1 cellular context compared by ENCODE assay signal in genomic region chr1:99751877-99752504, GRCh38.
TF ChIP-seq lines count a peak whose summit lies in the region.

No MANE protein-coding gene starts in this region.

TF ChIP-seq in GM12878, 131 proteins besides CTCF, POLR2A, EP300 and RAD21 (continued from another document):
- TF ChIP-seq, protein P1, sequence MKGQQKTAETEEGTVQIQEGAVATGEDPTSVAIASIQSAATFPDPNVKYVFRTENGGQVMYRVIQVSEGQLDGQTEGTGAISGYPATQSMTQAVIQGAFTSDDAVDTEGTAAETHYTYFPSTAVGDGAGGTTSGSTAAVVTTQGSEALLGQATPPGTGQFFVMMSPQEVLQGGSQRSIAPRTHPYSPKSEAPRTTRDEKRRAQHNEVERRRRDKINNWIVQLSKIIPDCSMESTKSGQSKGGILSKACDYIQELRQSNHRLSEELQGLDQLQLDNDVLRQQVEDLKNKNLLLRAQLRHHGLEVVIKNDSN (IDR thresholded peaks at IDR 0.05; ENCODE audit: borderline replicate concordance, extremely low read length, insufficient read depth, low read depth, low read length), result no peak
- peak; percentile 63 for TF ChIP-seq RUNX3 (IDR thresholded peaks at IDR 0.05; ENCODE audit: low read length)
- TF ChIP-seq HCFC1 (IDR thresholded peaks at IDR 0.05; ENCODE audit: low read length), result no peak
- no peak for TF ChIP-seq CHD2 (IDR thresholded peaks at IDR 0.05; ENCODE audit: borderline replicate concordance, low read depth, low read length)
- peak; percentile 86 for TF ChIP-seq JUNB (IDR thresholded peaks at IDR 0.05)
- no peak for TF ChIP-seq RFX5 (IDR thresholded peaks at IDR 0.05; ENCODE audit: low read depth, low read length)
- peak; percentile 50; the same call in 1 of the 2 replicates for TF ChIP-seq EED (IDR thresholded peaks at IDR 0.05; ENCODE audit: low read depth)
- no peak for TF ChIP-seq HSF1 (IDR thresholded peaks at IDR 0.05; ENCODE audit: low read depth, low read length)
- TF ChIP-seq YY1 (IDR thresholded peaks at IDR 0.05; ENCODE audit: low read depth, low read length), result peak; percentile 70; the same call in 1 of the 2 replicates
- TF ChIP-seq RELB (IDR thresholded peaks at IDR 0.05; ENCODE audit: low read depth), result peak; percentile 44; the same call in 1 of the 2 replicates
- TF ChIP-seq RBBP5 (conservative IDR thresholded peaks at IDR 0.05), result no peak
- peak; percentile 74 for TF ChIP-seq NFIC (IDR thresholded peaks at IDR 0.05; ENCODE audit: low read depth, low read length)
- peak; percentile 46 for TF ChIP-seq IKZF1 (conservative IDR thresholded peaks at IDR 0.05)
- TF ChIP-seq MTA2 (IDR thresholded peaks at IDR 0.05; ENCODE audit: low read depth), result peak; percentile 50
- no peak for TF ChIP-seq KLF5 (IDR thresholded peaks at IDR 0.05; ENCODE audit: partially characterized antibody)
- peak; percentile 73 for TF ChIP-seq ZNF687 (IDR thresholded peaks at IDR 0.05)
- TF ChIP-seq ZNF24 (IDR thresholded peaks at IDR 0.05), result peak; percentile 47; the same call in 1 of the 2 replicates
- TF ChIP-seq, protein P2, sequence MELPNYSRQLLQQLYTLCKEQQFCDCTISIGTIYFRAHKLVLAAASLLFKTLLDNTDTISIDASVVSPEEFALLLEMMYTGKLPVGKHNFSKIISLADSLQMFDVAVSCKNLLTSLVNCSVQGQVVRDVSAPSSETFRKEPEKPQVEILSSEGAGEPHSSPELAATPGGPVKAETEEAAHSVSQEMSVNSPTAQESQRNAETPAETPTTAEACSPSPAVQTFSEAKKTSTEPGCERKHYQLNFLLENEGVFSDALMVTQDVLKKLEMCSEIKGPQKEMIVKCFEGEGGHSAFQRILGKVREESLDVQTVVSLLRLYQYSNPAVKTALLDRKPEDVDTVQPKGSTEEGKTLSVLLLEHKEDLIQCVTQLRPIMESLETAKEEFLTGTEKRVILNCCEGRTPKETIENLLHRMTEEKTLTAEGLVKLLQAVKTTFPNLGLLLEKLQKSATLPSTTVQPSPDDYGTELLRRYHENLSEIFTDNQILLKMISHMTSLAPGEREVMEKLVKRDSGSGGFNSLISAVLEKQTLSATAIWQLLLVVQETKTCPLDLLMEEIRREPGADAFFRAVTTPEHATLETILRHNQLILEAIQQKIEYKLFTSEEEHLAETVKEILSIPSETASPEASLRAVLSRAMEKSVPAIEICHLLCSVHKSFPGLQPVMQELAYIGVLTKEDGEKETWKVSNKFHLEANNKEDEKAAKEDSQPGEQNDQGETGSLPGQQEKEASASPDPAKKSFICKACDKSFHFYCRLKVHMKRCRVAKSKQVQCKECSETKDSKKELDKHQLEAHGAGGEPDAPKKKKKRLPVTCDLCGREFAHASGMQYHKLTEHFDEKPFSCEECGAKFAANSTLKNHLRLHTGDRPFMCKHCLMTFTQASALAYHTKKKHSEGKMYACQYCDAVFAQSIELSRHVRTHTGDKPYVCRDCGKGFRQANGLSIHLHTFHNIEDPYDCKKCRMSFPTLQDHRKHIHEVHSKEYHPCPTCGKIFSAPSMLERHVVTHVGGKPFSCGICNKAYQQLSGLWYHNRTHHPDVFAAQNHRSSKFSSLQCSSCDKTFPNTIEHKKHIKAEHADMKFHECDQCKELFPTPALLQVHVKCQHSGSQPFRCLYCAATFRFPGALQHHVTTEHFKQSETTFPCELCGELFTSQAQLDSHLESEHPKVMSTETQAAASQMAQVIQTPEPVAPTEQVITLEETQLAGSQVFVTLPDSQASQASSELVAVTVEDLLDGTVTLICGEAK (IDR thresholded peaks at IDR 0.05; ENCODE audit: borderline replicate concordance), result peak; percentile 24; the same call in 1 of the 2 replicates
- no peak for TF ChIP-seq MTA3 (IDR thresholded peaks at IDR 0.05; ENCODE audit: borderline replicate concordance, low read length)
- TF ChIP-seq FOXM1 (IDR thresholded peaks at IDR 0.05; ENCODE audit: low read depth, low read length), result peak; percentile 62; the same call in 1 of the 2 replicates
- 0 out of 2 replicates have a peak, but pooled peaks have one; percentile 38 for TF ChIP-seq CREM (IDR thresholded peaks at IDR 0.05; ENCODE audit: low read depth)
- TF ChIP-seq ATF7 (IDR thresholded peaks at IDR 0.05; ENCODE audit: low read depth), result 0 out of 2 replicates have a peak, but pooled peaks have one; percentile 20
- TF ChIP-seq, protein P3, sequence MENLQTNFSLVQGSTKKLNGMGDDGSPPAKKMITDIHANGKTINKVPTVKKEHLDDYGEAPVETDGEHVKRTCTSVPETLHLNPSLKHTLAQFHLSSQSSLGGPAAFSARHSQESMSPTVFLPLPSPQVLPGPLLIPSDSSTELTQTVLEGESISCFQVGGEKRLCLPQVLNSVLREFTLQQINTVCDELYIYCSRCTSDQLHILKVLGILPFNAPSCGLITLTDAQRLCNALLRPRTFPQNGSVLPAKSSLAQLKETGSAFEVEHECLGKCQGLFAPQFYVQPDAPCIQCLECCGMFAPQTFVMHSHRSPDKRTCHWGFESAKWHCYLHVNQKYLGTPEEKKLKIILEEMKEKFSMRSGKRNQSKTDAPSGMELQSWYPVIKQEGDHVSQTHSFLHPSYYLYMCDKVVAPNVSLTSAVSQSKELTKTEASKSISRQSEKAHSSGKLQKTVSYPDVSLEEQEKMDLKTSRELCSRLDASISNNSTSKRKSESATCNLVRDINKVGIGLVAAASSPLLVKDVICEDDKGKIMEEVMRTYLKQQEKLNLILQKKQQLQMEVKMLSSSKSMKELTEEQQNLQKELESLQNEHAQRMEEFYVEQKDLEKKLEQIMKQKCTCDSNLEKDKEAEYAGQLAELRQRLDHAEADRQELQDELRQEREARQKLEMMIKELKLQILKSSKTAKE (IDR thresholded peaks at IDR 0.05; ENCODE audit: low read depth, poor library complexity, severe bottlenecking), result peak; percentile 52
- TF ChIP-seq ETV6 (conservative IDR thresholded peaks at IDR 0.05 in 1 of 2, IDR thresholded peaks at IDR 0.05 in 1 of 2; ENCODE audit: borderline replicate concordance in 1 of 2, low read depth in 1 of 2), result no peak
- TF ChIP-seq, protein P4, sequence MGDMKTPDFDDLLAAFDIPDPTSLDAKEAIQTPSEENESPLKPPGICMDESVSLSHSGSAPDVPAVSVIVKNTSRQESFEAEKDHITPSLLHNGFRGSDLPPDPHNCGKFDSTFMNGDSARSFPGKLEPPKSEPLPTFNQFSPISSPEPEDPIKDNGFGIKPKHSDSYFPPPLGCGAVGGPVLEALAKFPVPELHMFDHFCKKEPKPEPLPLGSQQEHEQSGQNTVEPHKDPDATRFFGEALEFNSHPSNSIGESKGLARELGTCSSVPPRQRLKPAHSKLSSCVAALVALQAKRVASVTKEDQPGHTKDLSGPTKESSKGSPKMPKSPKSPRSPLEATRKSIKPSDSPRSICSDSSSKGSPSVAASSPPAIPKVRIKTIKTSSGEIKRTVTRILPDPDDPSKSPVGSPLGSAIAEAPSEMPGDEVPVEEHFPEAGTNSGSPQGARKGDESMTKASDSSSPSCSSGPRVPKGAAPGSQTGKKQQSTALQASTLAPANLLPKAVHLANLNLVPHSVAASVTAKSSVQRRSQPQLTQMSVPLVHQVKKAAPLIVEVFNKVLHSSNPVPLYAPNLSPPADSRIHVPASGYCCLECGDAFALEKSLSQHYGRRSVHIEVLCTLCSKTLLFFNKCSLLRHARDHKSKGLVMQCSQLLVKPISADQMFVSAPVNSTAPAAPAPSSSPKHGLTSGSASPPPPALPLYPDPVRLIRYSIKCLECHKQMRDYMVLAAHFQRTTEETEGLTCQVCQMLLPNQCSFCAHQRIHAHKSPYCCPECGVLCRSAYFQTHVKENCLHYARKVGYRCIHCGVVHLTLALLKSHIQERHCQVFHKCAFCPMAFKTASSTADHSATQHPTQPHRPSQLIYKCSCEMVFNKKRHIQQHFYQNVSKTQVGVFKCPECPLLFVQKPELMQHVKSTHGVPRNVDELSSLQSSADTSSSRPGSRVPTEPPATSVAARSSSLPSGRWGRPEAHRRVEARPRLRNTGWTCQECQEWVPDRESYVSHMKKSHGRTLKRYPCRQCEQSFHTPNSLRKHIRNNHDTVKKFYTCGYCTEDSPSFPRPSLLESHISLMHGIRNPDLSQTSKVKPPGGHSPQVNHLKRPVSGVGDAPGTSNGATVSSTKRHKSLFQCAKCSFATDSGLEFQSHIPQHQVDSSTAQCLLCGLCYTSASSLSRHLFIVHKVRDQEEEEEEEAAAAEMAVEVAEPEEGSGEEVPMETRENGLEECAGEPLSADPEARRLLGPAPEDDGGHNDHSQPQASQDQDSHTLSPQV (IDR thresholded peaks at IDR 0.05), result 0 out of 2 replicates have a peak, but pooled peaks have one; percentile 4
TF ChIP-seq in GM12878: peak in this region for 19.
